Comparison of ENCODE assay signal across 14 cellular contexts in the genomic region with DNA sequence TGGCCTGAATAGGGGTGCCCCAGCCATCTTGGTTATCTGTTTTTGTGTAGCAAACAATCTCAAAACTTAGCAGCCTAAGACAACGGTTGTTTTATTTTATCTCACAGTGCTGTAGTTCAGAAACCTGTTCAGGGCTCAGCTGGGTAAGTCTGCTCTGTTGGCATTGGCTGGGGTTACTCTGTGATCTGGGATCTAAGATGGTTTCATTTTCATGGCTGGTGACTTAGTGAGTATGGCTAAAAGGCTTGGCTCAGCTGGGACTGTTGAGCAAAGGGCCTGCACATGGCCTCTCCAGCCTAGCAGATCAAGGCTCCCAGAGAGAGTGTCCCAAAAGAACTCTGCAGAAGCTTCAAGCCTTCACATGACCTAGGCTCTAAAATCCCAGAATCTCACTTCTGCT.
DNase-seq lines count a peak whose midpoint lies in the region; ATAC-seq, FAIRE-seq and TF ChIP-seq lines count a peak whose summit lies in the region.
"Had no signal": no experiment of that assay in that cellular context is flagged by ENCODE, and none has a peak within 500 bp of the region (broad histone marks: within the 10 kb centered on the region; RNA-seq: fewer than 3 reads in every experiment).

No MANE protein-coding gene starts in this region.

- no peak overlapping the region for H3K27ac Mint-ChIP-seq in activated naive CD4-positive, alpha-beta T cell treated with anti-CD3 and anti-CD28 coated beads, Interleukin-2, amount 50 U/mL, for 72 hours

- H3K27ac ChIP-seq in esophagus (ENCODE audit: low read depth in 2 of 2, low read length in 1 of 2) (peak overlapping the region; percentile 6 to 8), thymus (ENCODE audit: low read depth) (peak overlapping the region; percentile 46)

- DNase-seq in GM12892 (ENCODE audit: insufficient read length) (no peak), MV-4-11 (lab: John Stamatoyannopoulos, UW) (peak; percentile 12), NCI-H1694 treated with DMSO at 0.1 percent for 48 hours (lab: John Stamatoyannopoulos, UW) (no peak)
- DNase-seq in activated naive CD4-positive, alpha-beta T cell treated with anti-CD3 and anti-CD28 coated beads, Interleukin-2, amount 50 U/mL, for 72 hours (ENCODE audit: low spot score in 2 of 2), result no peak
- DNase-seq: NCI-H146; NCI-H226; NK-92 treated with Interleukin-12 subunit alpha and Interleukin-12 subunit beta, amount 100 ng/mL, for 24 hours had no signal

- H3K4me3 ChIP-seq in esophagus (ENCODE audit: low read depth in 1 of 2, low read length in 2 of 2) (no peak overlapping the region), thymus (ENCODE audit: low read length) (no peak overlapping the region)
- H3K4me3 ChIP-seq: HAP-1 had no signal

- TF ChIP-seq POLR2A in GM12892 (IDR thresholded peaks at IDR 0.05; ENCODE audit: low read depth, low read length), result no peak

- no peaks in the 10 kb centered on the region for H3K27me3 ChIP-seq in esophagus (ENCODE audit: control insufficient read depth in 1 of 2, insufficient read depth in 2 of 2, low read length in 2 of 2)
- H3K27me3 ChIP-seq in thymus (ENCODE audit: control insufficient read depth, insufficient read depth), result no peaks in the 10 kb centered on the region

- H3K36me3 ChIP-seq in esophagus (ENCODE audit: control insufficient read depth in 2 of 2, insufficient read depth in 2 of 2, low read length in 1 of 2) (no peaks in the 10 kb centered on the region), thymus (ENCODE audit: control insufficient read depth, insufficient read depth) (no peaks in the 10 kb centered on the region)
- H3K36me3 ChIP-seq: HAP-1 had no signal

- no peak for ATAC-seq in HG03045 (IDR thresholded peaks at IDR 0.05; ENCODE audit: unreplicated experiment)
- no peak for ATAC-seq in activated naive CD4-positive, alpha-beta T cell treated with anti-CD3 and anti-CD28 coated beads, Interleukin-2, amount 50 U/mL, for 72 hours
- ATAC-seq: Right ventricle myocardium inferior, SK-N-SH treated with all-trans-retinoic acid at 6 μM for 48 hours had no signal

- FAIRE-seq in GM12892 (lab: Jason Lieb, UNC), result peak; percentile 69
- FAIRE-seq: G401.6 had no signal

- H3K9me3 ChIP-seq in esophagus (ENCODE audit: control insufficient read depth in 2 of 2, insufficient read depth in 1 of 2, low read depth in 1 of 2, low read length in 1 of 2) (no peaks in the 10 kb centered on the region), thymus (ENCODE audit: control insufficient read depth) (no peaks in the 10 kb centered on the region)
- H3K9me3 ChIP-seq: HAP-1 had no signal

- 71 to 90% methylated on average over 1 of the region's 1 CpG for WGBS in esophagus, 2 donors
- 24% methylated on average over 1 of the region's 1 CpG for WGBS in thymus

- H3K4me1 ChIP-seq in esophagus (ENCODE audit: control insufficient read depth in 2 of 2, insufficient read depth in 2 of 2, low read length in 1 of 2), result peaks cover 0 to 23% of the 10 kb centered on the region in 2 donors
- H3K4me1 ChIP-seq in thymus (ENCODE audit: control insufficient read depth, insufficient read depth, low read length), result peaks cover 27% of the 10 kb centered on the region
- H3K4me1 ChIP-seq: HAP-1 had no signal

- H3K9me3 Mint-ChIP-seq in activated naive CD4-positive, alpha-beta T cell treated with anti-CD3 and anti-CD28 coated beads, Interleukin-2, amount 50 U/mL, for 72 hours, result no peaks in the 10 kb centered on the region

- no peaks in the 10 kb centered on the region for H3K36me3 Mint-ChIP-seq in activated naive CD4-positive, alpha-beta T cell treated with anti-CD3 and anti-CD28 coated beads, Interleukin-2, amount 50 U/mL, for 72 hours
